1 cellular context compared by ENCODE assay signal in genomic region chr18:79246309-79247108, GRCh38.
TF ChIP-seq lines count a peak whose summit lies in the region.

No MANE protein-coding gene starts in this region.

TF ChIP-seq in K562, 482 proteins besides CTCF, POLR2A, EP300 and RAD21 (continued from another document and continues in another):
- TF ChIP-seq THRA (IDR thresholded peaks at IDR 0.05) = no peak
- TF ChIP-seq BHLHE40 (IDR thresholded peaks at IDR 0.05; ENCODE audit: low read length) = no peak
- no peak for TF ChIP-seq NCOA4 (IDR thresholded peaks at IDR 0.05; ENCODE audit: partially characterized antibody)
- TF ChIP-seq PYGO2 (tag; IDR thresholded peaks at IDR 0.05) = no peak
- no peak for TF ChIP-seq MTA1 (IDR thresholded peaks at IDR 0.05; ENCODE audit: borderline replicate concordance)
- TF ChIP-seq SRSF1 (IDR thresholded peaks at IDR 0.05; ENCODE audit: low read depth, low read length) = no peak
- no peak for TF ChIP-seq ZBTB12 (CRISPR knock-in tag; IDR thresholded peaks at IDR 0.05)
- no peak for TF ChIP-seq HDGF (IDR thresholded peaks at IDR 0.05)
- no peak for TF ChIP-seq MAFK (IDR thresholded peaks at IDR 0.05; ENCODE audit: low read length)
- TF ChIP-seq NR2C1 (IDR thresholded peaks at IDR 0.05) = no peak
- no peak for TF ChIP-seq NR2C1 (tag; IDR thresholded peaks at IDR 0.05)
- TF ChIP-seq ZNF518B (CRISPR knock-in tag; IDR thresholded peaks at IDR 0.05) = no peak
- TF ChIP-seq CBX8 (IDR thresholded peaks at IDR 0.05; ENCODE audit: borderline replicate concordance, extremely low read depth, low read depth, low read length, poor library complexity, severe bottlenecking) = no peak
- no peak for TF ChIP-seq ZBTB49 (CRISPR knock-in tag; IDR thresholded peaks at IDR 0.05; ENCODE audit: borderline replicate concordance)
- TF ChIP-seq SIN3B (IDR thresholded peaks at IDR 0.05; ENCODE audit: low read depth) = no peak
- TF ChIP-seq RB1 (IDR thresholded peaks at IDR 0.05; ENCODE audit: low read depth) = peak; percentile 93
- TF ChIP-seq MIER1 (IDR thresholded peaks at IDR 0.05; ENCODE audit: low read depth) = no peak
- TF ChIP-seq UBTF (IDR thresholded peaks at IDR 0.05; ENCODE audit: borderline replicate concordance in 1 of 2, low read depth in 2 of 2, low read length in 2 of 2) = 0 out of 4 replicates have a peak, but pooled peaks of 1 of the 2 experiments have one; percentile 26
- TF ChIP-seq BCL6 (CRISPR knock-in tag; IDR thresholded peaks at IDR 0.05) = no peak
- TF ChIP-seq YY1 (IDR thresholded peaks at IDR 0.05; ENCODE audit: borderline replicate concordance in 1 of 3, control insufficient read depth in 1 of 3, extremely low read depth in 1 of 3, insufficient read depth in 3 of 3, insufficient read length in 1 of 3, insufficient replicate concordance in 2 of 3, low read depth in 1 of 3, low read length in 2 of 3) = peak in 2 of 3 experiments; percentile 58 to 62
- TF ChIP-seq NUFIP1 (IDR thresholded peaks at IDR 0.05; ENCODE audit: partially characterized antibody) = no peak
- TF ChIP-seq PHTF2 (CRISPR knock-in tag; IDR thresholded peaks at IDR 0.05) = no peak
- TF ChIP-seq TFAP4 (CRISPR knock-in tag; IDR thresholded peaks at IDR 0.05; ENCODE audit: borderline replicate concordance) = peak; percentile 44; the same call in 1 of the 2 replicates
- no peak for TF ChIP-seq LCOR (CRISPR knock-in tag; IDR thresholded peaks at IDR 0.05)
- TF ChIP-seq TFAM (CRISPR knock-in tag; conservative IDR thresholded peaks at IDR 0.05) = no peak
- no peak for TF ChIP-seq ETS2 (tag; IDR thresholded peaks at IDR 0.05; ENCODE audit: borderline replicate concordance, poor library complexity, severe bottlenecking)
- TF ChIP-seq CHD2 (IDR thresholded peaks at IDR 0.05; ENCODE audit: low read depth, low read length) = no peak
- TF ChIP-seq HDAC6 (IDR thresholded peaks at IDR 0.05; ENCODE audit: low read depth, low read length) = no peak
- no peak for TF ChIP-seq TOE1 (IDR thresholded peaks at IDR 0.05; ENCODE audit: borderline replicate concordance)
- no peak for TF ChIP-seq TOE1 (CRISPR knock-in tag; IDR thresholded peaks at IDR 0.05; ENCODE audit: borderline replicate concordance, low read depth)
- TF ChIP-seq ZNF639 (CRISPR knock-in tag; conservative IDR thresholded peaks at IDR 0.05 in 1 of 2, IDR thresholded peaks at IDR 0.05 in 1 of 2) = no peak
- no peak for TF ChIP-seq RFX1 (IDR thresholded peaks at IDR 0.05)
- 0 out of 2 replicates have a peak, but pooled peaks have one; percentile 34 for TF ChIP-seq DEAF1 (CRISPR knock-in tag; IDR thresholded peaks at IDR 0.05)
- TF ChIP-seq ZBED1 (IDR thresholded peaks at IDR 0.05) = no peak
- no peak for TF ChIP-seq ETV5 (CRISPR knock-in tag; IDR thresholded peaks at IDR 0.05; ENCODE audit: low read depth)
- no peak for TF ChIP-seq BMI1 (IDR thresholded peaks at IDR 0.05; ENCODE audit: low read length)
- no peak for TF ChIP-seq NCOA2 (IDR thresholded peaks at IDR 0.05; ENCODE audit: partially characterized antibody in 2 of 2)
- no peak for TF ChIP-seq SMAD3 (CRISPR knock-in tag; conservative IDR thresholded peaks at IDR 0.05)
- TF ChIP-seq RUNX1 (IDR thresholded peaks at IDR 0.05; ENCODE audit: low read depth) = no peak
- no peak for TF ChIP-seq POLR2AphosphoS2 (IDR thresholded peaks at IDR 0.05; ENCODE audit: low read length)
- no peak for TF ChIP-seq ATF1 (CRISPR knock-in tag; IDR thresholded peaks at IDR 0.05)
- TF ChIP-seq ATF1 (tag; IDR thresholded peaks at IDR 0.05) = 0 out of 2 replicates have a peak, but pooled peaks have one; percentile 37
- TF ChIP-seq MEF2A (IDR thresholded peaks at IDR 0.05; ENCODE audit: control insufficient read depth, low read depth, low read length) = no peak
- TF ChIP-seq CXXC5 (CRISPR knock-in tag; IDR thresholded peaks at IDR 0.05) = peak; percentile 44; the same call in 1 of the 2 replicates
- 0 out of 2 replicates have a peak, but pooled peaks have one; percentile 34 for TF ChIP-seq MTA3 (IDR thresholded peaks at IDR 0.05; ENCODE audit: borderline replicate concordance)
- TF ChIP-seq ZNF395 (CRISPR knock-in tag; IDR thresholded peaks at IDR 0.05) = no peak
- TF ChIP-seq TGIF2 (CRISPR knock-in tag; IDR thresholded peaks at IDR 0.05) = no peak
- TF ChIP-seq JUND (IDR thresholded peaks at IDR 0.05; ENCODE audit: borderline replicate concordance, low read depth, low read length) = no peak
- TF ChIP-seq JUND (tag; IDR thresholded peaks at IDR 0.05; ENCODE audit: borderline replicate concordance, low read depth, low read length) = no peak; the same call in 2 of the 3 replicates
- TF ChIP-seq USF2 (CRISPR knock-in tag; IDR thresholded peaks at IDR 0.05) = no peak
